Comparison of ENCODE assay signal across 19 cellular contexts in the genomic region with DNA sequence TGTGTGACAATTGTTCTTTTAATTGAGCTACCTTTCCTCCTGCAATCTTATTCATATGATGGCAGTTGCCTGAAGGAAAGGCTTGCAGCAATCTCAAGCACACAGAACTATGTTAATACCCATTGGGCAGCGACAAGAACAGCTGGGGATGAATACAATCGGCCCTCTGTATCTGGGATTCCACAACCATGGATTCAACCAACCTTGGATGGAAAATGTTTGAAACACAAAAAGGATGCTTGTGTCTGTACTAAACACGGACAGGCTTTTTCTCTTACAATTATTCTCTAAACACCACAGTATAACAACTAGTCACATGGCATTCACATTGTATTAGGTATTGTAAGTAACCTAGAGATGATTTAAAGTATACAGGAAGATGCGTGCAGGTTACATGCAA.
"Had no signal": no experiment of that assay in that cellular context is flagged by ENCODE, and none has a peak within 500 bp of the region (broad histone marks: within the 10 kb centered on the region; RNA-seq: fewer than 3 reads in every experiment).

No MANE protein-coding gene starts in this region.

- H3K27ac ChIP-seq: cardiac muscle cell, neutrophil, pancreas, right lobe of liver, thyroid gland, upper lobe of right lung, VCaP had no signal

- H3K4me1 ChIP-seq: right lobe of liver, upper lobe of right lung had no signal

- DNase-seq: activated CD4-positive, alpha-beta memory T cell treated with anti-CD3 and anti-CD28 coated beads, Interleukin-2, amount 10 ng/mL, durations not matched to agents 7 days and 5 days; activated CD4-positive, alpha-beta T cell treated with anti-CD3 and anti-CD28 coated beads, Interleukin-2, amount 10 ng/mL, durations not matched to agents 24 days and 14 days; activated effector memory CD4-positive, alpha-beta T cell treated with Interleukin-2 at 50 U/mL for 16 hours; activated naive CD4-positive, alpha-beta T cell treated with anti-CD3 and anti-CD28 coated beads, Interleukin-2, amount 10 ng/mL, durations not matched to agents 7 days and 5 days; dermis blood vessel endothelial cell; effector memory CD4-positive, alpha-beta T cell; left ventricle myocardium superior; pancreas; right lobe of liver; stimulated activated naive CD4-positive, alpha-beta T cell; SW 1271; T-helper 2 cell; thyroid gland; upper lobe of right lung had no signal

- H3K36me3 ChIP-seq: cardiac muscle cell, neutrophil, pancreas, right lobe of liver, thyroid gland, upper lobe of right lung had no signal

- ATAC-seq: activated CD4-positive, CD25-positive, alpha-beta regulatory T cell treated with anti-CD3 and anti-CD28 coated beads, Interleukin-2, amount 50 U/mL, for 24 hours; left ventricle myocardium superior; pancreas; right lobe of liver; upper lobe of right lung had no signal

- H3K27me3 ChIP-seq: cardiac muscle cell, pancreas, right lobe of liver, thyroid gland, upper lobe of right lung had no signal

- H3K4me3 ChIP-seq: cardiac muscle cell, pancreas, right lobe of liver, smooth muscle cell, thyroid gland, upper lobe of right lung had no signal
